In the genomic region with DNA sequence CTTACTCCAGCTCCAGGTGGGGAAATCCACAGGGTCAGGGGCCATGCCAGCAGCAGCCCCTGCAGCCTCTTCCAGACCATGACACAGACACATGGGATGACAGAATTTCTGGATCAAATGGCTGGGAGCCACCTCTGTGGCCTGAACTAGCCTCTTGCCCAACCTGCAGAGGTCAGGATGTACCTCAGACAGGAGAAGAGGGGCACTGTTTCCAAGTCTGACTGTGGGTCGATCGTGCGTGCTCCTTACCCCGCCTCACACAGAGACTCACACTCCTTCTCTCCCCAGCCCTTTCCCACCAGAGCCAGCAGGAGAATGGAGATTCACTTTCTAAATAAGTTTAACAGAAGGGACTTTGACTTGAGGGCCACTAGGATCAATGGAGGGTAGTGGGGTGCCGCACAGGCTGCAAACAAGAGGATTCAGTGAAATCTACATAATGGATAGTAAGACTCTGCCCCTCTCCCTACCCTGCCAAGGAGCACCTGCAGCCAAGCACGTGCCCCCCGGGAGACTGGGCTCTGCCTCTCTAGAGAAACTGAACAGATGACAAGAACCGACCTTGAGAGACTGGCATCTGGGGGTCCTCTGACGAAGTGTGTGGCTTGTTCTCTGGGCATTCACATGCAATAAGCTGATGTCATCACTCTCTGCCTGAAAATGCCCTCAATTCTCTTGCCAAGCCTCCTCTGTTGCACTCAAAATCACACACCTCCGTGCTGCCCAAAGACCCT, we compare ENCODE assay signal across 20 cellular contexts.
DNase-seq lines count a peak whose midpoint lies in the region; ATAC-seq and TF ChIP-seq lines count a peak whose summit lies in the region.
"Had no signal": no experiment of that assay in that cellular context is flagged by ENCODE, and none has a peak within 500 bp of the region (broad histone marks: within the 10 kb centered on the region; RNA-seq: fewer than 3 reads in every experiment).

No MANE protein-coding gene starts in this region.

- H3K4me1 ChIP-seq in BLaER1 (peaks cover 11% of the 10 kb centered on the region), GM23338 (ENCODE audit: insufficient read depth) (no peaks in the 10 kb centered on the region)
- H3K4me1 ChIP-seq: Peyer's patch had no signal

- peak; percentile 46 for ATAC-seq in GM23338
- no peak for ATAC-seq in GM18498 (IDR thresholded peaks at IDR 0.05; ENCODE audit: unreplicated experiment)
- no peak for ATAC-seq in HG03196 (IDR thresholded peaks at IDR 0.05; ENCODE audit: unreplicated experiment)
- ATAC-seq: CD8-positive, alpha-beta T cell; T-cell had no signal

- TF ChIP-seq CTCF in GM23338 (conservative IDR thresholded peaks at IDR 0.05; ENCODE audit: low read depth in 2 of 2) = no peak
- TF ChIP-seq CTCF in WERI-Rb-1 (IDR thresholded peaks at IDR 0.05; ENCODE audit: low read depth, low read length) = no peak

- H3F3A ChIP-seq in GM23338 (replicated peaks; ENCODE audit: low read depth) = no peaks in the 10 kb centered on the region

- no peaks in the 10 kb centered on the region for H3K36me3 Mint-ChIP-seq in GM23338 (ENCODE audit: low read depth)
- H3K36me3 Mint-ChIP-seq: CD8-positive, alpha-beta T cell; T-cell had no signal

- H3K9me3 Mint-ChIP-seq in GM23338 = no peaks in the 10 kb centered on the region; the same call in 2 of the 3 replicates
- H3K9me3 Mint-ChIP-seq: CD8-positive, alpha-beta T cell; H9; T-cell had no signal

- H3K4me2 ChIP-seq in BLaER1 = peak overlapping the region; percentile 22
- no peak overlapping the region for H3K4me2 ChIP-seq in GM23338

- no peak for DNase-seq in GM23338 (ENCODE audit: low spot score)
- no peak for DNase-seq in WERI-Rb-1
- DNase-seq in mesenteric fat pad (ENCODE audit: low spot score) = peak; percentile 59
- DNase-seq in H4 (ENCODE audit: low spot score) = no peak
- DNase-seq: Calu3; CD8-positive, alpha-beta T cell; DMS53; GDM1; H9; IMR-90; NCI-H1694 treated with DMSO at 0.1 percent for 48 hours; NCI-H2081 treated with DMSO at 0.1 percent for 48 hours; NCI-H2227 treated with DMSO at 0.1 percent for 48 hours; NCI-H510A; NCI-H748 treated with DMSO at 0.1 percent for 48 hours; Peyer's patch; T-cell had no signal

- H3K27ac ChIP-seq in BLaER1 = no peak overlapping the region
- no peak overlapping the region for H3K27ac ChIP-seq in GM23338 (ENCODE audit: low read depth)
- H3K27ac ChIP-seq in WERI-Rb-1 = no peak overlapping the region
- H3K27ac ChIP-seq: Peyer's patch had no signal

- no peak overlapping the region for H3K9ac ChIP-seq in BLaER1

- H3K9me3 ChIP-seq in BLaER1 = no peaks in the 10 kb centered on the region
- H3K9me3 ChIP-seq in WERI-Rb-1 (ENCODE audit: severe bottlenecking) = no peaks in the 10 kb centered on the region
- H3K9me3 ChIP-seq: Peyer's patch had no signal

- H3K27me3 ChIP-seq in BLaER1 = no peaks in the 10 kb centered on the region
- no peaks in the 10 kb centered on the region for H3K27me3 ChIP-seq in GM23338 (ENCODE audit: insufficient read depth)
- no peaks in the 10 kb centered on the region for H3K27me3 ChIP-seq in WERI-Rb-1 (ENCODE audit: insufficient read depth, low read depth, severe bottlenecking)
- H3K27me3 ChIP-seq: Peyer's patch had no signal

- no peak overlapping the region for H2AFZ ChIP-seq in GM23338

- no peaks in the 10 kb centered on the region for H3K79me2 ChIP-seq in GM23338 (replicated peaks; ENCODE audit: insufficient read depth)

- peaks cover 13% of the 10 kb centered on the region for H3K4me1 Mint-ChIP-seq in GM23338
- H3K4me1 Mint-ChIP-seq: T-cell had no signal

- no peaks in the 10 kb centered on the region for H3K9me2 ChIP-seq in GM23338 (ENCODE audit: insufficient read depth)

- H4K20me1 ChIP-seq in BLaER1 (no peaks in the 10 kb centered on the region), GM23338 (replicated peaks; ENCODE audit: insufficient read depth) (no peaks in the 10 kb centered on the region; the same call in 1 of the 2 replicates)

- H3K36me3 ChIP-seq in BLaER1 (no peaks in the 10 kb centered on the region), GM23338 (ENCODE audit: insufficient read depth) (no peaks in the 10 kb centered on the region), WERI-Rb-1 (no peaks in the 10 kb centered on the region)
- H3K36me3 ChIP-seq: Peyer's patch had no signal

- no peak overlapping the region for H3K4me3 Mint-ChIP-seq in GM23338
- H3K4me3 Mint-ChIP-seq: CD8-positive, alpha-beta T cell; H9; T-cell had no signal

- H3K4me3 ChIP-seq in BLaER1 (no peak overlapping the region), GM23338 (no peak overlapping the region), WERI-Rb-1 (ENCODE audit: low read depth, low read length) (peak overlapping the region; percentile 22)
- H3K4me3 ChIP-seq: Peyer's patch had no signal

- peaks cover 8% of the 10 kb centered on the region for H3K27me3 Mint-ChIP-seq in GM23338 (ENCODE audit: insufficient read depth, low read depth, poor library complexity)

- H3K27ac Mint-ChIP-seq in GM23338 = no peak overlapping the region
- H3K27ac Mint-ChIP-seq: CD8-positive, alpha-beta T cell; T-cell had no signal

TF ChIP-seq in GM23338, 12 proteins besides CTCF, POLR2A, EP300 and RAD21:
- no peak for TF ChIP-seq CREB1 (CRISPR knock-in tag; IDR thresholded peaks at IDR 0.05; ENCODE audit: low read depth)
